14 cellular contexts compared by ENCODE assay signal in genomic region chr12:64385468-64385867, GRCh38. TPM values are rescaled to one million over a fixed set of nuclear protein-coding genes. Genes with fewer than 3 reads are reported as not detected.
DNase-seq lines count a peak whose midpoint lies in the region; ATAC-seq and TF ChIP-seq lines count a peak whose summit lies in the region.
"Had no signal": no experiment of that assay in that cellular context is flagged by ENCODE, and none has a peak within 500 bp of the region (broad histone marks: within the 10 kb centered on the region; RNA-seq: fewer than 3 reads in every experiment).

No MANE protein-coding gene starts in this region.

- no peaks in the 10 kb centered on the region for H3K9me3 ChIP-seq in WERI-Rb-1 (ENCODE audit: severe bottlenecking)
- H3K9me3 ChIP-seq: thyroid gland had no signal

- peaks cover 25% of the 10 kb centered on the region for H3K4me1 Mint-ChIP-seq in activated CD4-positive, alpha-beta T cell treated with anti-CD3 and anti-CD28 coated beads, Interleukin-2, amount 10 ng/mL, durations not matched to agents 24 days and 14 days
- H3K4me1 Mint-ChIP-seq: nephron had no signal

- TF ChIP-seq CTCF in WERI-Rb-1 (IDR thresholded peaks at IDR 0.05; ENCODE audit: low read depth, low read length) (no peak), GM20000 (IDR thresholded peaks at IDR 0.05; ENCODE audit: extremely low read depth, missing control alignments) (no peak)

- DNase-seq in activated CD4-positive, alpha-beta T cell treated with anti-CD3 and anti-CD28 coated beads for 24 hours (ENCODE audit: low read depth in 2 of 2): peak; percentile 13 to 22
- no peak for DNase-seq in activated CD4-positive, alpha-beta T cell treated with anti-CD3 and anti-CD28 coated beads for 1 hour
- DNase-seq in activated CD4-positive, alpha-beta T cell treated with anti-CD3 and anti-CD28 coated beads, Interleukin-2, amount 10 ng/mL, durations not matched to agents 24 days and 14 days: peak; percentile 75
- DNase-seq in stimulated activated naive CD4-positive, alpha-beta T cell treated with Interleukin-2 at 50 U/mL for 16 hours (lab: John Stamatoyannopoulos, UW): peak; percentile 21
- DNase-seq in WERI-Rb-1 (no peak), GM20000 (ENCODE audit: low spot score) (no peak)
- DNase-seq: effector memory CD8-positive, alpha-beta T cell; NCI-H446; thyroid gland had no signal

- no peaks in the 10 kb centered on the region for H3K36me3 ChIP-seq in WERI-Rb-1
- H3K36me3 ChIP-seq: thyroid gland had no signal

- peaks cover 5% of the 10 kb centered on the region for H3K9me3 Mint-ChIP-seq in activated CD4-positive, alpha-beta T cell treated with anti-CD3 and anti-CD28 coated beads, Interleukin-2, amount 10 ng/mL, durations not matched to agents 24 days and 14 days

- peak overlapping the region; percentile 66 for H3K4me3 Mint-ChIP-seq in activated CD4-positive, alpha-beta T cell treated with anti-CD3 and anti-CD28 coated beads, Interleukin-2, amount 10 ng/mL, durations not matched to agents 24 days and 14 days
- H3K4me3 Mint-ChIP-seq: effector memory CD8-positive, alpha-beta T cell; nephron had no signal

- no peak overlapping the region for H3K27ac ChIP-seq in WERI-Rb-1
- H3K27ac ChIP-seq: A549, KMS-11, thyroid gland had no signal

- no peaks in the 10 kb centered on the region for H3K27me3 ChIP-seq in WERI-Rb-1 (ENCODE audit: insufficient read depth, low read depth, severe bottlenecking)
- H3K27me3 ChIP-seq: thyroid gland had no signal

- no peak overlapping the region for H3K4me3 ChIP-seq in WERI-Rb-1 (ENCODE audit: low read depth, low read length)
- H3K4me3 ChIP-seq: A549, thyroid gland had no signal

- H3K27me3 Mint-ChIP-seq in activated CD4-positive, alpha-beta T cell treated with anti-CD3 and anti-CD28 coated beads, Interleukin-2, amount 10 ng/mL, durations not matched to agents 24 days and 14 days: peaks cover 6% of the 10 kb centered on the region

- H3K36me3 Mint-ChIP-seq in activated CD4-positive, alpha-beta T cell treated with anti-CD3 and anti-CD28 coated beads, Interleukin-2, amount 10 ng/mL, durations not matched to agents 24 days and 14 days (ENCODE audit: low read depth): peaks cover 4% of the 10 kb centered on the region

- peak; percentile 87 for ATAC-seq in esophagus mucosa
- no peak for ATAC-seq in GM18861 (IDR thresholded peaks at IDR 0.05; ENCODE audit: unreplicated experiment)
- ATAC-seq: A549; effector memory CD8-positive, alpha-beta T cell had no signal

- peak overlapping the region; percentile 90 for H3K27ac Mint-ChIP-seq in activated CD4-positive, alpha-beta T cell treated with anti-CD3 and anti-CD28 coated beads, Interleukin-2, amount 10 ng/mL, durations not matched to agents 24 days and 14 days
- H3K27ac Mint-ChIP-seq: nephron had no signal

- intact Hi-C loops in activated CD4-positive, alpha-beta T cell treated with anti-CD3 and anti-CD28 coated beads, Interleukin-2, amount 10 ng/mL, durations not matched to agents 24 days and 14 days (cut with micrococcal nuclease): loop anchor here (2.0 to 5.0 kb wide), 3 partner anchors 19 to 543 kb away; partner anchors contain the start of genes SRGAP1 and XPOT

RNA-seq across cellular contexts. Expression of gene C12orf56, which starts 5.1 kb away (rescaled TPM):
- total RNA-seq in activated CD4-positive, alpha-beta T cell treated with anti-CD3 and anti-CD28 coated beads, Interleukin-2, amount 10 ng/mL, durations not matched to agents 24 days and 14 days: 0.40 TPM in 1 of 2 replicates, not detected in the other
- 3.3 TPM for total RNA-seq in esophagus mucosa
- total RNA-seq: thyroid gland had no signal

RNA-seq across cellular contexts. Expression of gene XPOT, which starts 18.7 kb away (rescaled TPM):
- total RNA-seq in activated CD4-positive, alpha-beta T cell treated with anti-CD3 and anti-CD28 coated beads, Interleukin-2, amount 10 ng/mL, durations not matched to agents 24 days and 14 days: 158 and 163 TPM in 2 replicates
- total RNA-seq in esophagus mucosa: 63.3 TPM

Comparison
In these comparisons a context has a peak if more than half of its experiments do, and no peak if none do; other contexts are left out.
1. DNase-seq: peak in activated CD4-positive, alpha-beta T cell treated with anti-CD3 and anti-CD28 coated beads for 24 hours (2 of 2), activated CD4-positive, alpha-beta T cell treated with anti-CD3 and anti-CD28 coated beads, Interleukin-2, amount 10 ng/mL, durations not matched to agents 24 days and 14 days (single experiment) and stimulated activated naive CD4-positive, alpha-beta T cell treated with Interleukin-2 at 50 U/mL for 16 hours (single experiment); none in activated CD4-positive, alpha-beta T cell treated with anti-CD3 and anti-CD28 coated beads for 1 hour (single experiment), WERI-Rb-1 (single experiment) and GM20000 (single experiment).